Comparison of ENCODE assay signal across 15 cellular contexts in genomic region chr7:84624527-84624926, GRCh38.
DNase-seq lines count a peak whose midpoint lies in the region; ATAC-seq and TF ChIP-seq lines count a peak whose summit lies in the region.
"Had no signal": no experiment of that assay in that cellular context is flagged by ENCODE, and none has a peak within 500 bp of the region (broad histone marks: within the 10 kb centered on the region; RNA-seq: fewer than 3 reads in every experiment).

No MANE protein-coding gene starts in this region.

- H3K9me3 ChIP-seq in IMR-90 (ENCODE audit: control insufficient read depth, insufficient read depth, low read length) (no peaks in the 10 kb centered on the region), adipocyte (ENCODE audit: control insufficient read depth, low read length) (no peaks in the 10 kb centered on the region)

- no peak overlapping the region for H3K9ac ChIP-seq in IMR-90 (ENCODE audit: low read depth, low read length)
- no peak overlapping the region for H3K9ac ChIP-seq in adipocyte (ENCODE audit: low read length)
- H3K9ac ChIP-seq: BLaER1 treated with 17β-estradiol and CSF1 and Interleukin-3, amounts not matched to agents 10 nM and 100 nM had no signal

- peak overlapping the region; percentile 45 for H2BK5ac ChIP-seq in IMR-90 (ENCODE audit: low read depth, low read length, poor library complexity, severe bottlenecking)

- H3K4me3 ChIP-seq in AG09309 (ENCODE audit: control insufficient read depth, low read depth, low read length) (no peak overlapping the region), IMR-90 (ENCODE audit: insufficient read depth, low read depth, low read length) (no peak overlapping the region), adipocyte (ENCODE audit: low read length) (no peak overlapping the region), fibroblast of the aortic adventitia (ENCODE audit: low read depth, low read length) (no peak overlapping the region)
- H3K4me3 ChIP-seq: BLaER1 treated with 17β-estradiol and CSF1 and Interleukin-3, amounts not matched to agents 10 nM and 100 nM; GM12878; GM23338 had no signal

- peak overlapping the region; percentile 18; the same call in 1 of the 2 replicates for H3K18ac ChIP-seq in IMR-90 (ENCODE audit: low read depth, low read length)

- no CpG with 5 or more reads among the region's 1 CpG for whole genome bisulfite sequencing in IMR-90 (ENCODE audit: extremely low coverage in 2 of 2, insufficient read length in 1 of 2), 2 experiments

- H2BK20ac ChIP-seq in IMR-90 (ENCODE audit: low read depth, low read length): peak overlapping the region; percentile 41; the same call in 1 of the 2 replicates

- dilution Hi-C loops in IMR-90 (cut with HindIII; ENCODE audit: low sequenced_read_pairs, unreplicated experiment): no loop called here

- H2AK9ac ChIP-seq in IMR-90 (replicated peaks; ENCODE audit: low read depth, low read length, poor library complexity): no peak overlapping the region

- DNase-seq in AG09309 (ENCODE audit: low read depth) (peak; percentile 4), IMR-90 (no peak), adipocyte (ENCODE audit: low read depth) (peak; percentile 20), fibroblast of the aortic adventitia (ENCODE audit: low read depth) (peak; percentile 20), endothelial cell (ENCODE audit: low spot score) (no peak), caudate nucleus (lab: John Stamatoyannopoulos, UW) (no peak)
- DNase-seq: CD4-positive, CD25-positive, alpha-beta regulatory T cell; DMS53; H7 had no signal

- no peak overlapping the region for H3K4me3 Mint-ChIP-seq in endothelial cell (ENCODE audit: unreplicated experiment)
- H3K4me3 Mint-ChIP-seq: CD4-positive, CD25-positive, alpha-beta regulatory T cell; GM23338 had no signal

- peak overlapping the region; percentile 75; the same call in 1 of the 3 replicates for H2BK15ac ChIP-seq in IMR-90 (ENCODE audit: low read depth, low read length)

- CTCF ChIA-PET in IMR-90 (lab: Yijun Ruan, JAX): no interaction called here

- no peak overlapping the region for H3K23ac ChIP-seq in IMR-90 (ENCODE audit: low read depth, low read length)

- intact Hi-C loops in IMR-90 (cut with micrococcal nuclease): no loop called here

- no peak overlapping the region for H3K27ac Mint-ChIP-seq in endothelial cell (ENCODE audit: unreplicated experiment)
- H3K27ac Mint-ChIP-seq: CD4-positive, CD25-positive, alpha-beta regulatory T cell; GM23338 had no signal

- BruUV-seq in IMR-90 (replicated peaks; lab: Mats Ljungman, UMichigan): no TSS peak

- H3K27me3 ChIP-seq in IMR-90 (ENCODE audit: control insufficient read depth, insufficient read depth, low read length): no peaks in the 10 kb centered on the region
- no peaks in the 10 kb centered on the region for H3K27me3 ChIP-seq in adipocyte (replicated peaks; ENCODE audit: control insufficient read depth, insufficient read depth, low read length)
- H3K27me3 ChIP-seq: BLaER1 treated with 17β-estradiol and CSF1 and Interleukin-3, amounts not matched to agents 10 nM and 100 nM had no signal

- ATAC-seq in IMR-90 (ENCODE audit: low read depth) (no peak), GM18502 (IDR thresholded peaks at IDR 0.05; ENCODE audit: poor library complexity, unreplicated experiment) (no peak), HG02759 (IDR thresholded peaks at IDR 0.05; ENCODE audit: unreplicated experiment) (no peak)
- ATAC-seq: GM12878, GM23338 had no signal

- H3K4me1 Mint-ChIP-seq in endothelial cell (ENCODE audit: unreplicated experiment): no peaks in the 10 kb centered on the region
- H3K4me1 Mint-ChIP-seq: CD4-positive, CD25-positive, alpha-beta regulatory T cell had no signal

- in situ Hi-C loops in IMR-90 (cut with MboI; ENCODE audit: low sequenced_read_pairs): no loop called here

- peak overlapping the region; percentile 49 for H2BK120ac ChIP-seq in IMR-90 (ENCODE audit: low read depth, low read length)

- no peak overlapping the region; the same call in 1 of the 2 replicates for H4K91ac ChIP-seq in IMR-90 (ENCODE audit: insufficient read depth, low read depth, low read length)

- H3K4me1 ChIP-seq in IMR-90 (ENCODE audit: control insufficient read depth, insufficient read depth, low read length) (peaks cover under 1% of the 10 kb centered on the region; the same call in 1 of the 2 replicates), adipocyte (ENCODE audit: control insufficient read depth, insufficient read depth, low read length) (peaks cover 12% of the 10 kb centered on the region)

- no peak overlapping the region for H3K27ac ChIP-seq in IMR-90 (ENCODE audit: insufficient read depth, low read length)
- no peak overlapping the region for H3K27ac ChIP-seq in caudate nucleus (ENCODE audit: low read depth, low read length)
- H3K27ac ChIP-seq: 22Rv1; BLaER1 treated with 17β-estradiol and CSF1 and Interleukin-3, amounts not matched to agents 10 nM and 100 nM had no signal

- H3K56ac ChIP-seq in IMR-90 (ENCODE audit: extremely low read depth, insufficient read depth, low read length): no peak overlapping the region

- peak overlapping the region; percentile 9; the same call in 1 of the 2 replicates for H3K4ac ChIP-seq in IMR-90 (ENCODE audit: low read depth, low read length)

- no peaks in the 10 kb centered on the region for H3K79me1 ChIP-seq in IMR-90 (ENCODE audit: low read depth in 1 of 2, low read length in 2 of 2)

- no peaks in the 10 kb centered on the region for H3K27me3 Mint-ChIP-seq in endothelial cell (ENCODE audit: unreplicated experiment)
- H3K27me3 Mint-ChIP-seq: CD4-positive, CD25-positive, alpha-beta regulatory T cell had no signal

- H4K8ac ChIP-seq in IMR-90 (ENCODE audit: low read depth in 2 of 2, low read length in 2 of 2): no peak overlapping the region

- no peak overlapping the region for H3K4me2 ChIP-seq in IMR-90 (ENCODE audit: low read depth, low read length)
- H3K4me2 ChIP-seq: BLaER1 treated with 17β-estradiol and CSF1 and Interleukin-3, amounts not matched to agents 10 nM and 100 nM; GM23338 had no signal

- H4K20me1 ChIP-seq in IMR-90 (ENCODE audit: insufficient read depth, low read length): no peaks in the 10 kb centered on the region
- H4K20me1 ChIP-seq: BLaER1 treated with 17β-estradiol and CSF1 and Interleukin-3, amounts not matched to agents 10 nM and 100 nM had no signal

- POLR2A ChIA-PET in IMR-90 (lab: Charles Lee; ENCODE audit: unreplicated experiment): no interaction called here

- no peaks in the 10 kb centered on the region for H3K9me1 ChIP-seq in IMR-90 (ENCODE audit: insufficient read depth, low read length)

- H2AFZ ChIP-seq in IMR-90 (replicated peaks; ENCODE audit: low read length, poor library complexity): no peak overlapping the region
- H2AFZ ChIP-seq: GM23338 had no signal

- TF ChIP-seq CTCF in AG09309 (IDR thresholded peaks at IDR 0.05; ENCODE audit: control insufficient read depth, insufficient read depth, low read depth, low read length, missing control alignments) (no peak), IMR-90 (conservative IDR thresholded peaks at IDR 0.05; ENCODE audit: low read depth, low read length) (no peak), fibroblast of the aortic adventitia (IDR thresholded peaks at IDR 0.05; ENCODE audit: insufficient read depth, low read length) (no peak), endothelial cell (IDR thresholded peaks at IDR 0.05; ENCODE audit: unreplicated experiment) (no peak)

- no peaks in the 10 kb centered on the region for H3K36me3 ChIP-seq in IMR-90 (ENCODE audit: control insufficient read depth, insufficient read depth, low read length)
- H3K36me3 ChIP-seq in adipocyte (ENCODE audit: control insufficient read depth, insufficient read depth, low read length, severe bottlenecking): no peaks in the 10 kb centered on the region
- H3K36me3 ChIP-seq: BLaER1 treated with 17β-estradiol and CSF1 and Interleukin-3, amounts not matched to agents 10 nM and 100 nM had no signal

- no peak for TF ChIP-seq POLR2A in IMR-90 (IDR thresholded peaks at IDR 0.05; ENCODE audit: low read depth, low read length)

- no peak overlapping the region for H3K14ac ChIP-seq in IMR-90 (replicated peaks; ENCODE audit: low read depth, low read length)

- no peak for TF ChIP-seq RAD21 in IMR-90 (IDR thresholded peaks at IDR 0.05; ENCODE audit: low read length)

- no peak overlapping the region for H4K5ac ChIP-seq in IMR-90 (ENCODE audit: low read depth, low read length)

- H3K36me3 Mint-ChIP-seq in endothelial cell (ENCODE audit: low read depth, unreplicated experiment): no peaks in the 10 kb centered on the region
- H3K36me3 Mint-ChIP-seq: CD4-positive, CD25-positive, alpha-beta regulatory T cell had no signal

- no peaks in the 10 kb centered on the region for H3K9me3 Mint-ChIP-seq in endothelial cell (ENCODE audit: unreplicated experiment)
- H3K9me3 Mint-ChIP-seq: GM23338 had no signal

- no peak overlapping the region for H2AK5ac ChIP-seq in IMR-90 (ENCODE audit: low read depth, low read length)

TF ChIP-seq in IMR-90, 13 proteins besides CTCF, POLR2A, EP300 and RAD21:
- TF ChIP-seq CEBPB (IDR thresholded peaks at IDR 0.05; ENCODE audit: low read depth, low read length) (no peak), ELK1 (IDR thresholded peaks at IDR 0.05; ENCODE audit: borderline replicate concordance, low read depth, low read length) (no peak), NFE2L2 (IDR thresholded peaks at IDR 0.05; ENCODE audit: low read depth, low read length) (no peak), RCOR1 (IDR thresholded peaks at IDR 0.05; ENCODE audit: insufficient replicate concordance, low read length) (no peak), FOS (IDR thresholded peaks at IDR 0.05; ENCODE audit: low read depth, low read length) (no peak), BHLHE40 (IDR thresholded peaks at IDR 0.05; ENCODE audit: low read depth, low read length) (no peak)
- TF ChIP-seq, protein P1, sequence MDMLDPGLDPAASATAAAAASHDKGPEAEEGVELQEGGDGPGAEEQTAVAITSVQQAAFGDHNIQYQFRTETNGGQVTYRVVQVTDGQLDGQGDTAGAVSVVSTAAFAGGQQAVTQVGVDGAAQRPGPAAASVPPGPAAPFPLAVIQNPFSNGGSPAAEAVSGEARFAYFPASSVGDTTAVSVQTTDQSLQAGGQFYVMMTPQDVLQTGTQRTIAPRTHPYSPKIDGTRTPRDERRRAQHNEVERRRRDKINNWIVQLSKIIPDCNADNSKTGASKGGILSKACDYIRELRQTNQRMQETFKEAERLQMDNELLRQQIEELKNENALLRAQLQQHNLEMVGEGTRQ (IDR thresholded peaks at IDR 0.05; ENCODE audit: low read depth, low read length): no peak

Comparison
In these comparisons a context has a peak if more than half of its experiments do, and no peak if none do; other contexts are left out.
1. DNase-seq: peak in AG09309 (single experiment), adipocyte (single experiment) and fibroblast of the aortic adventitia (single experiment); none in IMR-90 (single experiment), endothelial cell (single experiment) and caudate nucleus (0 of 61).